9 cellular contexts compared by ENCODE assay signal in genomic region chr14:64973026-64973442, GRCh38. TPM values are rescaled to one million over a fixed set of nuclear protein-coding genes. Genes with fewer than 3 reads are reported as not detected.
DNase-seq lines count a peak whose midpoint lies in the region; ATAC-seq, FAIRE-seq and TF ChIP-seq lines count a peak whose summit lies in the region.
"Had no signal": no experiment of that assay in that cellular context is flagged by ENCODE, and none has a peak within 500 bp of the region (broad histone marks: within the 10 kb centered on the region; RNA-seq: fewer than 3 reads in every experiment).

No MANE protein-coding gene starts in this region.

- no peak for DNase-seq in activated CD4-positive, alpha-beta T cell treated with anti-CD3 and anti-CD28 coated beads for 36 hours
- no peak for DNase-seq in activated CD4-positive, alpha-beta T cell treated with anti-CD3 and anti-CD28 coated beads, Interleukin-2, amount 50 U/mL, for 48 hours
- no peak for DNase-seq in effector memory CD8-positive, alpha-beta T cell
- DNase-seq in progenitor cell of endocrine pancreas (ENCODE audit: low spot score, unreplicated experiment) (no peak), H54 (ENCODE audit: insufficient read length, low spot score) (no peak), RWPE1 (ENCODE audit: low spot score) (no peak)

- peaks cover 12% of the 10 kb centered on the region for H3K4me1 Mint-ChIP-seq in activated CD4-positive, alpha-beta T cell treated with anti-CD3 and anti-CD28 coated beads for 36 hours
- H3K4me1 Mint-ChIP-seq in effector memory CD8-positive, alpha-beta T cell (ENCODE audit: low read depth in 2 of 2): peaks cover 0 to 11% of the 10 kb centered on the region in 2 donors
- peaks cover 11% of the 10 kb centered on the region for H3K4me1 Mint-ChIP-seq in progenitor cell of endocrine pancreas (ENCODE audit: low read depth)

- POLR2A ChIA-PET in activated CD4-positive, alpha-beta T cell treated with anti-CD3 and anti-CD28 coated beads for 36 hours (lab: Charles Lee): no interaction called here
- POLR2A ChIA-PET in RWPE1 (lab: Yijun Ruan, JAX; ENCODE audit: low non-redundant PET): no interaction called here

- no peaks in the 10 kb centered on the region for H3K36me3 ChIP-seq in OCI-LY3 (replicated peaks; ENCODE audit: low read depth, low read length)

- H3K27ac ChIP-seq in OCI-LY3 (ENCODE audit: low read length) (no peak overlapping the region), RWPE1 (no peak overlapping the region)

- H3K9ac ChIP-seq in OCI-LY3 (ENCODE audit: low read length): no peak overlapping the region; the same call in 1 of the 2 replicates

- no peaks in the 10 kb centered on the region for H3K9me3 Mint-ChIP-seq in activated CD4-positive, alpha-beta T cell treated with anti-CD3 and anti-CD28 coated beads for 36 hours (ENCODE audit: low read depth)
- H3K9me3 Mint-ChIP-seq in effector memory CD8-positive, alpha-beta T cell: no peaks in the 10 kb centered on the region
- H3K9me3 Mint-ChIP-seq in progenitor cell of endocrine pancreas (ENCODE audit: low read depth): no peaks in the 10 kb centered on the region

- H3K4me3 Mint-ChIP-seq in activated CD4-positive, alpha-beta T cell treated with anti-CD3 and anti-CD28 coated beads for 36 hours: peak overlapping the region; percentile 74
- peak overlapping the region; percentile 86 to 88 for H3K4me3 Mint-ChIP-seq in effector memory CD8-positive, alpha-beta T cell
- H3K4me3 Mint-ChIP-seq in progenitor cell of endocrine pancreas (ENCODE audit: low read depth): peak overlapping the region; percentile 79

- TF ChIP-seq CTCF in OCI-LY3 (IDR thresholded peaks at IDR 0.05; ENCODE audit: low read depth, low read length) (no peak), progenitor cell of endocrine pancreas (IDR thresholded peaks at IDR 0.05; ENCODE audit: unreplicated experiment) (no peak), RWPE1 (conservative IDR thresholded peaks at IDR 0.05; ENCODE audit: low read depth) (no peak)

- H3K9me3 ChIP-seq in OCI-LY3 (ENCODE audit: insufficient read depth, low read length): no peaks in the 10 kb centered on the region

- FAIRE-seq in H54 (lab: Jason Lieb, UNC): no peak

- peaks cover 8% of the 10 kb centered on the region; the same call in 1 of the 2 replicates for H3K4me1 ChIP-seq in OCI-LY3 (ENCODE audit: low read length)

- CTCF ChIA-PET in activated CD4-positive, alpha-beta T cell treated with anti-CD3 and anti-CD28 coated beads for 36 hours (lab: Charles Lee): interaction anchor here (0.8 kb wide), 1 partner anchor 253 kb away, joined by 3 read pairs; no protein-coding TSS in a partner anchor
- CTCF ChIA-PET in RWPE1 (lab: Yijun Ruan, JAX): no interaction called here

- H3K79me2 ChIP-seq in OCI-LY3 (ENCODE audit: low read length): no peaks in the 10 kb centered on the region

- peak overlapping the region; percentile 82 for H3K4me2 ChIP-seq in OCI-LY3 (ENCODE audit: low read length)

- ATAC-seq in activated CD4-positive, alpha-beta T cell treated with anti-CD3 and anti-CD28 coated beads for 36 hours: no peak
- no peak for ATAC-seq in effector memory CD8-positive, alpha-beta T cell (replicated peaks)
- no peak for ATAC-seq in HG03565 (IDR thresholded peaks at IDR 0.05; ENCODE audit: unreplicated experiment)

- intact Hi-C loops in activated CD4-positive, alpha-beta T cell treated with anti-CD3 and anti-CD28 coated beads for 36 hours (cut with DNase I, micrococcal nuclease): no loop called here

- H3K27ac Mint-ChIP-seq in activated CD4-positive, alpha-beta T cell treated with anti-CD3 and anti-CD28 coated beads for 36 hours: no peak overlapping the region
- H3K27ac Mint-ChIP-seq in effector memory CD8-positive, alpha-beta T cell: peak overlapping the region in 1 of 2 donors; percentile 46
- H3K27ac Mint-ChIP-seq in progenitor cell of endocrine pancreas: no peak overlapping the region

- no peaks in the 10 kb centered on the region for H3K27me3 Mint-ChIP-seq in activated CD4-positive, alpha-beta T cell treated with anti-CD3 and anti-CD28 coated beads for 36 hours
- no peaks in the 10 kb centered on the region for H3K27me3 Mint-ChIP-seq in effector memory CD8-positive, alpha-beta T cell
- peaks cover 21% of the 10 kb centered on the region for H3K27me3 Mint-ChIP-seq in progenitor cell of endocrine pancreas

- H3K27me3 ChIP-seq in OCI-LY3 (ENCODE audit: low read depth, low read length): peaks cover 21% of the 10 kb centered on the region

- no peaks in the 10 kb centered on the region for H4K20me1 ChIP-seq in OCI-LY3 (ENCODE audit: insufficient read depth, low read length)

- no peaks in the 10 kb centered on the region for H3K36me3 Mint-ChIP-seq in activated CD4-positive, alpha-beta T cell treated with anti-CD3 and anti-CD28 coated beads for 36 hours (ENCODE audit: low read depth)
- H3K36me3 Mint-ChIP-seq in effector memory CD8-positive, alpha-beta T cell (ENCODE audit: insufficient read depth): peaks cover 2% of the 10 kb centered on the region
- no peaks in the 10 kb centered on the region for H3K36me3 Mint-ChIP-seq in progenitor cell of endocrine pancreas (ENCODE audit: insufficient read depth)

- no peak overlapping the region for H2AFZ ChIP-seq in OCI-LY3 (ENCODE audit: low read depth, low read length)

- peak overlapping the region; percentile 81; the same call in 1 of the 2 replicates for H3K4me3 ChIP-seq in OCI-LY3 (ENCODE audit: low read length)

- no peak for TF ChIP-seq POLR2A in H54 (IDR thresholded peaks at IDR 0.05; ENCODE audit: low read depth, low read length)

RNA-seq across cellular contexts. Expression of gene RAB15, which starts 0.9 kb away (rescaled TPM):
- 1 to 10 TPM; 3.7 to 5.3 TPM for total RNA-seq in activated CD4-positive, alpha-beta T cell treated with anti-CD3 and anti-CD28 coated beads for 36 hours
- 27.6 and 28.6 TPM in 2 replicates for total RNA-seq in progenitor cell of endocrine pancreas

RNA-seq across cellular contexts. Expression of gene FNTB, which starts 13.7 kb away (rescaled TPM):
- total RNA-seq in activated CD4-positive, alpha-beta T cell treated with anti-CD3 and anti-CD28 coated beads for 36 hours: 10 to 100 TPM; 18.2 to 24.9 TPM
- total RNA-seq in progenitor cell of endocrine pancreas: 20.2 and 22.4 TPM in 2 replicates

RNA-seq across cellular contexts. Expression of gene GPX2, which starts 30.5 kb away (rescaled TPM):
- total RNA-seq in activated CD4-positive, alpha-beta T cell treated with anti-CD3 and anti-CD28 coated beads for 36 hours: not detected
- 11.0 and 13.9 TPM in 2 replicates for total RNA-seq in progenitor cell of endocrine pancreas
- total RNA-seq: glomerular endothelial cell had no signal

RNA-seq across cellular contexts. Expression of gene CHURC1, which starts 58.8 kb away (rescaled TPM):
- total RNA-seq in activated CD4-positive, alpha-beta T cell treated with anti-CD3 and anti-CD28 coated beads for 36 hours: 10 to 100 TPM; 37.6 to 66.1 TPM
- 37.2 and 43.6 TPM in 2 replicates for total RNA-seq in progenitor cell of endocrine pancreas

Comparison
In these comparisons a context has a peak if more than half of its experiments do, and no peak if none do; other contexts are left out.
1. RNA of gene GPX2, which starts 30.5 kb away (total RNA-seq): 11.0 to 13.9 TPM in progenitor cell of endocrine pancreas; not detected in activated CD4-positive, alpha-beta T cell treated with anti-CD3 and anti-CD28 coated beads for 36 hours; every median in the first group is over 10 times any median in the second.
2. Peak in every context shown above with its lines, with median percentiles within 50 percentile points of each other: H3K4me3 Mint-ChIP-seq.